Comparison of ENCODE assay signal across 9 cellular contexts in genomic region chr13:43316997-43317396, GRCh38.
DNase-seq lines count a peak whose midpoint lies in the region; ATAC-seq, FAIRE-seq and TF ChIP-seq lines count a peak whose summit lies in the region.
"Had no signal": no experiment of that assay in that cellular context is flagged by ENCODE, and none has a peak within 500 bp of the region (broad histone marks: within the 10 kb centered on the region; RNA-seq: fewer than 3 reads in every experiment).

No MANE protein-coding gene starts in this region.

- ATAC-seq in GM21717 (IDR thresholded peaks at IDR 0.05; ENCODE audit: unreplicated experiment): no peak

- no peak for TF ChIP-seq CTCF in coronary artery (IDR thresholded peaks at IDR 0.05)

- POLR2A ChIA-PET in HEK293T (lab: Yijun Ruan, JAX): no interaction called here

- no peak for TF ChIP-seq POLR2A in H54 (IDR thresholded peaks at IDR 0.05; ENCODE audit: low read depth, low read length)

- DNase-seq in COLO829 (ENCODE audit: low spot score): peak; percentile 17
- peak; percentile 82 for DNase-seq in MV-4-11 (lab: John Stamatoyannopoulos, UW)
- DNase-seq in coronary artery (ENCODE audit: low spot score): no peak
- DNase-seq in myocyte (ENCODE audit: low read depth): peak; percentile 97
- no peak for DNase-seq in H54 (ENCODE audit: insufficient read length, low spot score)
- DNase-seq in HEK293T (ENCODE audit: extremely low spot score): no peak
- no peak for DNase-seq in UCSD-AML1 (lab: John Stamatoyannopoulos, UW; ENCODE audit: unreplicated experiment)
- DNase-seq: activated CD4-positive, CD25-positive, alpha-beta regulatory T cell had no signal

- peak overlapping the region; percentile 51 for H3K4me3 ChIP-seq in coronary artery

- FAIRE-seq in H54 (lab: Jason Lieb, UNC): no peak

- CTCF ChIA-PET in HEK293T (lab: Yijun Ruan, JAX): interaction anchor here (0.6 kb wide), 1 partner anchor 1147 kb away, joined by 3 read pairs; no protein-coding TSS in a partner anchor

- H3K27ac ChIP-seq in coronary artery: no peak overlapping the region

TF ChIP-seq in HEK293T, 16 proteins besides CTCF, POLR2A, EP300 and RAD21:
- TF ChIP-seq SP1 (IDR thresholded peaks at IDR 0.05): no peak

Comparison
In these comparisons a context has a peak if more than half of its experiments do, and no peak if none do; other contexts are left out.
1. DNase-seq: peak in COLO829 (single experiment), MV-4-11 (single experiment) and myocyte (single experiment); none in coronary artery (single experiment), H54 (single experiment), HEK293T (single experiment) and UCSD-AML1 (single experiment).